18 cellular contexts compared by ENCODE assay signal in the genomic region with DNA sequence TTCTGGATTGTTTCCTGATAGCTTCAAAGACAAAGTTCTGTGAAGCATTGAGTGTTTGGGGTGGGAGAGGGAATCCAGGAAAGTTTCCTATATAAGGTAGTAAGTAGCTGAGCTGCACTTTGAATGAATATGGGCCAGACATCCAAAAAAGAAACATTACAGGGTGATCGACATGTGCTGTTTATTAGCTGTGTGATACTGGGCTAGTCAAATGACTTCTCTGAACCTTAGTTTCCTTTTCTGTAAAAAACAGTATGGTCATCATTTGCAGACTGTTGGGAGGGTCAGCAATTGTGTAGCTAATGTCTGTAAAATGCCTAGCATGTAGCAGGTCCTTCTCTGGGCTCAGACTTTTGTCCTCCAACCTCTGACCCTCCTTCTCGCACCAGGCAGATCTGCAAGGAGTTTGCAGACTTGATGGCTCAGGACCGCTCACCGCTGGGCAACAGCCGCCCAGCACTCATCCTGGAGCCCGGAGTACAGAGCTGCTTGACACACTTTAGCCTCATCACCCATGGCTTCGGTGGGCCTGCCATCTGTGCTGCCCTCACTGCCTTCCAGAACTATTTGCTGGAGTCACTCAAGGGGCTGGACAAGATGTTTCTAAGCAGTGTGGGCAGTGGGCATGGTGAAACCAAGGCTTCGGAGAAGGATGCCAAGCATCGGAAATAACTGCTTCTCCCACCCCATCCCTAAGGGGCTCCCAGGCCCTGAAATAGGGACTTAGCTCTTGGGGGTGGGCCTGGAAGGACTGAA.
"Had no signal": no experiment of that assay in that cellular context is flagged by ENCODE, and none has a peak within 500 bp of the region (broad histone marks: within the 10 kb centered on the region; RNA-seq: fewer than 3 reads in every experiment).

No MANE protein-coding gene starts in this region.

- H3K36me3 ChIP-seq: neural progenitor cell, ovary, sigmoid colon, vagina had no signal

- DNase-seq: activated CD4-positive, alpha-beta memory T cell treated with anti-CD3 and anti-CD28 coated beads for 36 hours; activated CD4-positive, alpha-beta T cell treated with anti-CD3 and anti-CD28 coated beads for 36 hours; activated effector memory CD4-positive, alpha-beta T cell treated with anti-CD3 and anti-CD28 coated beads, Interleukin-2, amount 50 U/mL, for 16 hours; activated naive CD4-positive, alpha-beta T cell treated with anti-CD3 and anti-CD28 coated beads, Interleukin-2, amount 50 U/mL, for 16 hours; activated T-cell treated with anti-CD3 and anti-CD28 coated beads, Interleukin-2, amount 50 U/mL, for 4 hours; heart left ventricle; left ventricle myocardium superior; ovary; sigmoid colon; stimulated activated CD4-positive, alpha-beta T cell treated with anti-CD3 and anti-CD28 coated beads, Interleukin-4, amount 100 ng/mL, for 4 hours; stimulated activated naive B cell treated with anti-CD40 and anti-IgM and Interleukin-4, amounts not matched to agents 10 μg/mL and 1 μg/mL and 100 μg/mL, for 72 hours; SW 1271; tibial artery had no signal

- H3K9me3 Mint-ChIP-seq: activated CD4-positive, alpha-beta memory T cell treated with anti-CD3 and anti-CD28 coated beads for 36 hours; activated T-cell treated with anti-CD3 and anti-CD28 coated beads, Interleukin-2, amount 50 U/mL, for 4 hours; neural progenitor cell; stimulated activated naive B cell treated with anti-CD40 and anti-IgM and Interleukin-4, amounts not matched to agents 10 μg/mL and 1 μg/mL and 100 μg/mL, for 72 hours; WTC11 had no signal

- H3K36me3 Mint-ChIP-seq: activated CD4-positive, alpha-beta memory T cell treated with anti-CD3 and anti-CD28 coated beads for 36 hours; WTC11 had no signal

- H3K4me1 ChIP-seq: gastroesophageal sphincter, heart left ventricle, neural progenitor cell, sigmoid colon, tibial artery, vagina had no signal

- H2AFZ ChIP-seq: neural progenitor cell had no signal

- H3K4me1 Mint-ChIP-seq: neural progenitor cell; stimulated activated naive B cell treated with anti-CD40 and anti-IgM and Interleukin-4, amounts not matched to agents 10 μg/mL and 1 μg/mL and 100 μg/mL, for 72 hours had no signal

- H3K4me3 Mint-ChIP-seq: activated CD4-positive, alpha-beta memory T cell treated with anti-CD3 and anti-CD28 coated beads for 36 hours; activated CD4-positive, alpha-beta T cell treated with anti-CD3 and anti-CD28 coated beads for 36 hours; activated T-cell treated with anti-CD3 and anti-CD28 coated beads, Interleukin-2, amount 50 U/mL, for 4 hours; neural progenitor cell; stimulated activated naive B cell treated with anti-CD40 and anti-IgM and Interleukin-4, amounts not matched to agents 10 μg/mL and 1 μg/mL and 100 μg/mL, for 72 hours; WTC11 had no signal

- H3K9me3 ChIP-seq: gastroesophageal sphincter, heart left ventricle, ovary, sigmoid colon, tibial artery, vagina had no signal

- H3K27me3 Mint-ChIP-seq: activated CD4-positive, alpha-beta memory T cell treated with anti-CD3 and anti-CD28 coated beads for 36 hours; activated CD4-positive, alpha-beta T cell treated with anti-CD3 and anti-CD28 coated beads for 36 hours; stimulated activated naive B cell treated with anti-CD40 and anti-IgM and Interleukin-4, amounts not matched to agents 10 μg/mL and 1 μg/mL and 100 μg/mL, for 72 hours had no signal

- ATAC-seq: gastroesophageal sphincter; heart left ventricle; left ventricle myocardium superior; stimulated activated naive B cell treated with anti-CD40 and anti-IgM and Interleukin-4, amounts not matched to agents 10 μg/mL and 1 μg/mL and 100 μg/mL, for 72 hours; WTC11 had no signal

- H3K27me3 ChIP-seq: gastroesophageal sphincter, heart left ventricle, neural progenitor cell, ovary, sigmoid colon, tibial artery, vagina had no signal

- H3K27ac Mint-ChIP-seq: activated CD4-positive, alpha-beta memory T cell treated with anti-CD3 and anti-CD28 coated beads for 36 hours; neural progenitor cell; stimulated activated naive B cell treated with anti-CD40 and anti-IgM and Interleukin-4, amounts not matched to agents 10 μg/mL and 1 μg/mL and 100 μg/mL, for 72 hours; WTC11 had no signal

- H3K27ac ChIP-seq: coronary artery, gastroesophageal sphincter, heart left ventricle, neural progenitor cell, ovary, sigmoid colon, tibial artery, vagina had no signal

- H3K4me2 ChIP-seq: neural progenitor cell had no signal

- H3K9ac ChIP-seq: neural progenitor cell had no signal

- H3K4me3 ChIP-seq: coronary artery, gastroesophageal sphincter, heart left ventricle, neural progenitor cell, ovary, sigmoid colon, tibial artery, vagina had no signal
